ENCODE assay signal across 1 cellular context in the genomic region with DNA sequence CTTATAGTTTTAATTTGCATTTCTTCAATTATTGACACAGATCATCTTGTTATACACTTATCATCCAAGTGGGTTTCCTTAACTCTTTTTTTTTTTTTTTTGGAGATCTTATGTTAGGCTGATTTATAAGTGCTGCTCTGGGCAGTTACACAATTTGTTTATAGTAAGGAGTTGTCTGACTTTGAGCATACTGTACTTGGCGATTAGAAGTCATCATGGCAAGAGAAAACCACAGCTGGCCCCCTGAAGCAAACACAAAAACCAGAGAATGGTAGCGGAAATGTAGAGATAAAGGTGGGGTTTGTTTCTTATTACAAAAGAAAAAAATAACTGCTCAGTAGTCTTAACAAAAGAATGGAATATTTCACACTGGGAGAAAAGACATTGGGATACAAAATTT.
TF ChIP-seq lines count a peak whose summit lies in the region.

No MANE protein-coding gene starts in this region.

TF ChIP-seq in H1, 55 proteins besides CTCF, POLR2A, EP300 and RAD21 (continued from another document):
- TF ChIP-seq, protein P1, sequence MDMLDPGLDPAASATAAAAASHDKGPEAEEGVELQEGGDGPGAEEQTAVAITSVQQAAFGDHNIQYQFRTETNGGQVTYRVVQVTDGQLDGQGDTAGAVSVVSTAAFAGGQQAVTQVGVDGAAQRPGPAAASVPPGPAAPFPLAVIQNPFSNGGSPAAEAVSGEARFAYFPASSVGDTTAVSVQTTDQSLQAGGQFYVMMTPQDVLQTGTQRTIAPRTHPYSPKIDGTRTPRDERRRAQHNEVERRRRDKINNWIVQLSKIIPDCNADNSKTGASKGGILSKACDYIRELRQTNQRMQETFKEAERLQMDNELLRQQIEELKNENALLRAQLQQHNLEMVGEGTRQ (IDR thresholded peaks at IDR 0.05; ENCODE audit: low read length) = no peak
- no peak for TF ChIP-seq KDM4A (IDR thresholded peaks at IDR 0.05; ENCODE audit: low read depth, low read length, severe bottlenecking)
- TF ChIP-seq SIX5 (IDR thresholded peaks at IDR 0.05; ENCODE audit: low read depth, low read length) = no peak
- TF ChIP-seq SRF (IDR thresholded peaks at IDR 0.05; ENCODE audit: low read depth, low read length) = no peak
- no peak for TF ChIP-seq RBBP5 (IDR thresholded peaks at IDR 0.05; ENCODE audit: borderline replicate concordance, low read depth, low read length)
- no peak for TF ChIP-seq CHD1 (IDR thresholded peaks at IDR 0.05; ENCODE audit: low read depth, low read length)
